Comparison of ENCODE assay signal across 6 cellular contexts in the genomic region with DNA sequence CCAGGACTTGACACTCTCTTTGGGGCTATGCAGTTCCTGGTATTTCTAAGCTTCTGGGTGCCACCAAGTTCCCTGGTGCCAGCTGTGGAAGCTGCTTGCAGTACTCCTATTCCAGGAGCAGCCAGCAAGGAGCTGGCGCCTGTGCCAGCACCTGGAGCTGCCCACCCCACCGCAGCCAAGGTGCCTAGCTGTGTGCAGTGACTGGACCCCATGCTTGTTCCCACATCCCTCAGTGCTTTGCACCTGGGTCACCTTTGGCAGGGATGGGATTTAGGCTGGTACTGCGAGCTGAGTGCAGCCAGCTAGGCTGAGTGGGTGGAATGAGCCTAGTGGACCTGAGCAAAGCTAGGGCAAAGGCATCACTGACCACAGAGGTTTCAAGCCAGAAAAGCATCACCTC.
"Had no signal": no experiment of that assay in that cellular context is flagged by ENCODE, and none has a peak within 500 bp of the region (broad histone marks: within the 10 kb centered on the region; RNA-seq: fewer than 3 reads in every experiment).

No MANE protein-coding gene starts in this region.

- H3K27ac ChIP-seq: HL-60 had no signal

- H3K9me3 Mint-ChIP-seq: IgD-negative memory B cell had no signal

- ATAC-seq: HepG2, K562 had no signal

- H3K27ac Mint-ChIP-seq: IgD-negative memory B cell had no signal

- DNase-seq: IMR-90, KBM-7 had no signal

- H3K4me3 Mint-ChIP-seq: IgD-negative memory B cell had no signal

- H3K36me3 Mint-ChIP-seq: IgD-negative memory B cell had no signal

- H3K4me3 ChIP-seq: K562 had no signal
